In the genomic region with DNA sequence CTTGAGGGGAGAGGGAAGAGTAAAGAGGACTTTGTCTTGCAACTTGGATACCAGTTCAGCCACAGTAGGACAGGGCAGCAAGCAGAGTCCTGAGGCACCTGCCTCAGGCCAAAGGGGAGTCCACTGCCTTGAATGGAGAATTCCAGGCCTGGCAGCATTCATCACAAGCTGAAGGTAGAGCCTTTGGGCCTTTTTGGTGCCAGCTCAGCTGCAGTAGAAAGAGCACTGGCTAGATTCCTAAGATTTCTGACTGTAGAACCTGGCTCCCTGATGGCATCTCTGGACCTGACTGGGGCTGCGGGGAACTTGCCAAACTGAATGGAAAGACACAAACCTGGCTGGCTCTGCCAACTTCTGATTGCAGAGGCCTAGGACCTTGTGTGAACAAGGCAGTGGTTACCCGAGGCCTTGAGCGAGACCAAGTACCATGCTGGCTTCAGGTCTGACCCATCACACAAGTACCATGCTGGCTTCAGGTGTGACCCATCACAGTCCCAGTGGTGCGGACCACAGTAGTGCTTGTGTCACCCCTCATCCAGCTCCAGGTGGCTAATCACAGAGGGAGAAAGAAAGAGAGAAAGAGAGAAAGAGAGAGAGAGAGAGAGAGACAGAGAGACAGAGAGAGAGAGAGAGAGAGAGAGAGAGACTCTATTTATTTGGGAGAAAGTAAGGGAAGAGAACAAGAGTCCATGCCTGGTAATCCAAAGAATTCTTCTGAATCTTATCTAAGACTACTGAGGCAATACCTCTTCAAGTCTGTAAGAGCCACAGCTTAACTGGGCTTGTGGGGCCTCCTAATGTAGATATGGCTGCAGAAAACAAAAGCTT, we compare ENCODE assay signal across 20 cellular contexts.
"Had no signal": no experiment of that assay in that cellular context is flagged by ENCODE, and none has a peak within 500 bp of the region (broad histone marks: within the 10 kb centered on the region; RNA-seq: fewer than 3 reads in every experiment).

No MANE protein-coding gene starts in this region.

- ATAC-seq: heart right ventricle; left lung; lower lobe of right lung; psoas muscle; stimulated activated memory B cell treated with anti-CD40 and anti-IgM and Interleukin-4, amounts not matched to agents 10 μg/mL and 1 μg/mL and 100 μg/mL, for 72 hours had no signal

- H3K4me3 ChIP-seq: dorsolateral prefrontal cortex, heart right ventricle, left lung, lower lobe of right lung, psoas muscle, right lobe of liver, tibial nerve had no signal

- H3K27me3 ChIP-seq: heart right ventricle, left lung, right lobe of liver, tibial nerve had no signal

- H3K9me3 ChIP-seq: left lung, lower lobe of right lung, psoas muscle, right lobe of liver, tibial nerve had no signal

- H3K27ac Mint-ChIP-seq: naive B cell; nephron progenitor cell; stimulated activated memory B cell treated with anti-CD40 and anti-IgM and Interleukin-4, amounts not matched to agents 10 μg/mL and 1 μg/mL and 100 μg/mL, for 72 hours; stimulated activated naive CD8-positive, alpha-beta T cell treated with anti-CD3 and anti-CD28 coated beads, Interleukin-15, Interleukin-2, amounts not matched to agents 100 ng/mL and 50 ng/mL, for 24 hours had no signal

- DNase-seq: cortex of kidney; effector CD8-positive, alpha-beta T cell; heart right ventricle; islet precursor cell; left lung; lower lobe of right lung; mesenchymal stem cell; naive B cell; nephron progenitor cell; psoas muscle; retina; right lobe of liver; stimulated activated CD4-positive, alpha-beta T cell treated with anti-CD3 and anti-CD28 coated beads, Interleukin-4, amount 100 ng/mL, for 1 hour; stimulated activated CD8-positive, alpha-beta memory T cell treated with anti-CD3 and anti-CD28 coated beads, Interleukin-4, amount 100 ng/mL, for 48 hours had no signal

- H3K4me3 Mint-ChIP-seq: nephron progenitor cell; stimulated activated memory B cell treated with anti-CD40 and anti-IgM and Interleukin-4, amounts not matched to agents 10 μg/mL and 1 μg/mL and 100 μg/mL, for 72 hours; stimulated activated naive CD8-positive, alpha-beta T cell treated with anti-CD3 and anti-CD28 coated beads, Interleukin-15, Interleukin-2, amounts not matched to agents 100 ng/mL and 50 ng/mL, for 24 hours had no signal

- H3K4me1 ChIP-seq: heart right ventricle, left lung, lower lobe of right lung, parathyroid adenoma, right lobe of liver, tibial nerve had no signal

- H2AFZ ChIP-seq: parathyroid adenoma had no signal

- H3K36me3 ChIP-seq: heart right ventricle, left lung, lower lobe of right lung, right lobe of liver had no signal

- H3K27ac ChIP-seq: dorsolateral prefrontal cortex, heart right ventricle, left lung, lower lobe of right lung, parathyroid adenoma, psoas muscle, right lobe of liver, tibial nerve had no signal

- H3K4me1 Mint-ChIP-seq: naive B cell; nephron progenitor cell; stimulated activated memory B cell treated with anti-CD40 and anti-IgM and Interleukin-4, amounts not matched to agents 10 μg/mL and 1 μg/mL and 100 μg/mL, for 72 hours had no signal

- H3K9ac ChIP-seq: parathyroid adenoma had no signal

- H3K27me3 Mint-ChIP-seq: naive B cell; stimulated activated memory B cell treated with anti-CD40 and anti-IgM and Interleukin-4, amounts not matched to agents 10 μg/mL and 1 μg/mL and 100 μg/mL, for 72 hours; stimulated activated naive CD8-positive, alpha-beta T cell treated with anti-CD3 and anti-CD28 coated beads, Interleukin-15, Interleukin-2, amounts not matched to agents 100 ng/mL and 50 ng/mL, for 24 hours had no signal

- FAIRE-seq: frontal cortex had no signal
